2 cellular contexts compared by ENCODE assay signal in the genomic region with DNA sequence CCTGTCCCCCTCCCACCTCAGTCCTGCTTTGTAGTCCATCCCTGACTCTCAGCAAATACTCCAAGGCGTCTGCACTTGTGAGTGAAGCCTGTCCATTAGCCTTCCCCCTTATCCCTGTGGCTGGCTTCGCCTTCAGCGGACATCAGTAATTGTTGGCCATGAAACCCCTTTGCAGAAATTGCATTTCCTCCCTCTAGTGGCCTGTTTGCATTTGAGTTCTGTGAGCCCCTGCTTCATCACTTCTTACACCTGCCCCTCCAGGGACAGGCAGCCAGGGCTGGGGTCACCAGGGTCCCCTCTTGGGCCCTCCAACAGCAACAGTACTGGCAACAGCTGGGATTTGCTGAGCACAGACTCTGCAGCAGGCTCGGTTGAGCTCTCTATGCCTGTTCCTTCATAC.
TF ChIP-seq lines count a peak whose summit lies in the region.

No MANE protein-coding gene starts in this region.

TF ChIP-seq in GM23338, 12 proteins besides CTCF, POLR2A, EP300 and RAD21:
- TF ChIP-seq JUNB (IDR thresholded peaks at IDR 0.05; ENCODE audit: unreplicated experiment) (no peak), CREB1 (CRISPR knock-in tag; IDR thresholded peaks at IDR 0.05; ENCODE audit: low read depth) (no peak), POLR2AphosphoS5 (IDR thresholded peaks at IDR 0.05; ENCODE audit: low read depth) (no peak)

TF ChIP-seq in GM12878, 131 proteins besides CTCF, POLR2A, EP300 and RAD21:
- TF ChIP-seq HDGF (IDR thresholded peaks at IDR 0.05) (no peak), IKZF1 (conservative IDR thresholded peaks at IDR 0.05) (no peak), STAT3 (IDR thresholded peaks at IDR 0.05; ENCODE audit: low read depth, low read length) (no peak), DPF2 (IDR thresholded peaks at IDR 0.05) (no peak), TCF12 (IDR thresholded peaks at IDR 0.05; ENCODE audit: low read depth, low read length) (no peak), MYB (IDR thresholded peaks at IDR 0.05; ENCODE audit: borderline replicate concordance, low read depth, low read length) (no peak)
- TF ChIP-seq, protein P1, sequence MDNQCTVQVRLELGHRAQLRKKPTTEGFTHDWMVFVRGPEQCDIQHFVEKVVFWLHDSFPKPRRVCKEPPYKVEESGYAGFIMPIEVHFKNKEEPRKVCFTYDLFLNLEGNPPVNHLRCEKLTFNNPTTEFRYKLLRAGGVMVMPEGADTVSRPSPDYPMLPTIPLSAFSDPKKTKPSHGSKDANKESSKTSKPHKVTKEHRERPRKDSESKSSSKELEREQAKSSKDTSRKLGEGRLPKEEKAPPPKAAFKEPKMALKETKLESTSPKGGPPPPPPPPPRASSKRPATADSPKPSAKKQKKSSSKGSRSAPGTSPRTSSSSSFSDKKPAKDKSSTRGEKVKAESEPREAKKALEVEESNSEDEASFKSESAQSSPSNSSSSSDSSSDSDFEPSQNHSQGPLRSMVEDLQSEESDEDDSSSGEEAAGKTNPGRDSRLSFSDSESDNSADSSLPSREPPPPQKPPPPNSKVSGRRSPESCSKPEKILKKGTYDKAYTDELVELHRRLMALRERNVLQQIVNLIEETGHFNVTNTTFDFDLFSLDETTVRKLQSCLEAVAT (IDR thresholded peaks at IDR 0.05): no peak
- TF ChIP-seq, protein P2, sequence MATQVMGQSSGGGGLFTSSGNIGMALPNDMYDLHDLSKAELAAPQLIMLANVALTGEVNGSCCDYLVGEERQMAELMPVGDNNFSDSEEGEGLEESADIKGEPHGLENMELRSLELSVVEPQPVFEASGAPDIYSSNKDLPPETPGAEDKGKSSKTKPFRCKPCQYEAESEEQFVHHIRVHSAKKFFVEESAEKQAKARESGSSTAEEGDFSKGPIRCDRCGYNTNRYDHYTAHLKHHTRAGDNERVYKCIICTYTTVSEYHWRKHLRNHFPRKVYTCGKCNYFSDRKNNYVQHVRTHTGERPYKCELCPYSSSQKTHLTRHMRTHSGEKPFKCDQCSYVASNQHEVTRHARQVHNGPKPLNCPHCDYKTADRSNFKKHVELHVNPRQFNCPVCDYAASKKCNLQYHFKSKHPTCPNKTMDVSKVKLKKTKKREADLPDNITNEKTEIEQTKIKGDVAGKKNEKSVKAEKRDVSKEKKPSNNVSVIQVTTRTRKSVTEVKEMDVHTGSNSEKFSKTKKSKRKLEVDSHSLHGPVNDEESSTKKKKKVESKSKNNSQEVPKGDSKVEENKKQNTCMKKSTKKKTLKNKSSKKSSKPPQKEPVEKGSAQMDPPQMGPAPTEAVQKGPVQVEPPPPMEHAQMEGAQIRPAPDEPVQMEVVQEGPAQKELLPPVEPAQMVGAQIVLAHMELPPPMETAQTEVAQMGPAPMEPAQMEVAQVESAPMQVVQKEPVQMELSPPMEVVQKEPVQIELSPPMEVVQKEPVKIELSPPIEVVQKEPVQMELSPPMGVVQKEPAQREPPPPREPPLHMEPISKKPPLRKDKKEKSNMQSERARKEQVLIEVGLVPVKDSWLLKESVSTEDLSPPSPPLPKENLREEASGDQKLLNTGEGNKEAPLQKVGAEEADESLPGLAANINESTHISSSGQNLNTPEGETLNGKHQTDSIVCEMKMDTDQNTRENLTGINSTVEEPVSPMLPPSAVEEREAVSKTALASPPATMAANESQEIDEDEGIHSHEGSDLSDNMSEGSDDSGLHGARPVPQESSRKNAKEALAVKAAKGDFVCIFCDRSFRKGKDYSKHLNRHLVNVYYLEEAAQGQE (IDR thresholded peaks at IDR 0.05; ENCODE audit: low read depth, low read length): no peak
